ENCODE assay signal across 24 cellular contexts in the genomic region with DNA sequence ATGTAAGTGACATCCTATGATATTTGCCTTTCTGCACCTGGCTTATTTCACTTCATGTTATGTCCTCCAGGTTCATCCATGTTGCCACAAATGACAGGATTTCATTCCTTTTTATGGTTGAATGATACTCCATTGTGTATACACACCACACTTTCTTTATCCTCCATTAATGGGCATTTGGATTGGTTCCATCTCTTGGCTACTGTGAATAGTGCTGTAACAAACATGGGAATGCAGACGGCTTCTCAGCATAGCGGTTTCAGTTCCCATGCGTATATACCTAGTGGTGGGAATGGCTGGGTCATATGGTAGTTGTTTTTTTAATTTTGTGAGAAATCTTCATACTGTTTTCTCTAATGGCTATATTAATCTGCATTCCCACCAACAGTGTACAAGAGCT. TPM values are rescaled to one million over a fixed set of nuclear protein-coding genes. Genes with fewer than 3 reads are reported as not detected.
DNase-seq lines count a peak whose midpoint lies in the region; ATAC-seq and TF ChIP-seq lines count a peak whose summit lies in the region.
"Had no signal": no experiment of that assay in that cellular context is flagged by ENCODE, and none has a peak within 500 bp of the region (broad histone marks: within the 10 kb centered on the region; RNA-seq: fewer than 3 reads in every experiment).

No MANE protein-coding gene starts in this region.

- peak overlapping the region; percentile 88 to 93 for H3K27ac ChIP-seq in coronary artery
- no peak overlapping the region for H3K27ac ChIP-seq in upper lobe of left lung
- H3K27ac ChIP-seq: WERI-Rb-1 had no signal

- H3K4me1 ChIP-seq in upper lobe of left lung: peaks cover 0 to 21% (median 6%) of the 10 kb centered on the region in 4 donors

- no peak for ATAC-seq in upper lobe of left lung (ENCODE audit: low FRiP score in 2 of 2)
- ATAC-seq: activated T-cell treated with anti-CD3 and anti-CD28 coated beads, Interleukin-2, amount 50 U/mL, for 4 hours had no signal

- in situ Hi-C loops in G401 (cut with HindIII; ENCODE audit: low sequenced_read_pairs): loop anchor here (25.0 kb wide), 1 partner anchor 132 kb away; no protein-coding TSS in a partner anchor

- TF ChIP-seq CTCF in coronary artery (IDR thresholded peaks at IDR 0.05): no peak
- TF ChIP-seq CTCF in chondrocyte (IDR thresholded peaks at IDR 0.05): no peak
- no peak for TF ChIP-seq CTCF in upper lobe of left lung (IDR thresholded peaks at IDR 0.05)

- peaks cover 15% of the 10 kb centered on the region for H3K36me3 Mint-ChIP-seq in chondrocyte (ENCODE audit: low read depth)

- no peak overlapping the region for H3K4me3 ChIP-seq in coronary artery
- no peak overlapping the region for H3K4me3 ChIP-seq in upper lobe of left lung
- H3K4me3 ChIP-seq: dorsolateral prefrontal cortex, sigmoid colon had no signal

- H3K27me3 Mint-ChIP-seq in chondrocyte (ENCODE audit: low read depth): no peaks in the 10 kb centered on the region
- H3K27me3 Mint-ChIP-seq: activated CD4-positive, alpha-beta T cell treated with anti-CD3 and anti-CD28 coated beads, Interleukin-2, amount 10 ng/mL, durations not matched to agents 24 days and 14 days; CD4-positive, CD25-positive, alpha-beta regulatory T cell; stimulated activated naive CD8-positive, alpha-beta T cell treated with anti-CD3 and anti-CD28 coated beads, Interleukin-15, Interleukin-2, amounts not matched to agents 100 ng/mL and 50 ng/mL, for 24 hours had no signal

- H3K27ac Mint-ChIP-seq in chondrocyte (ENCODE audit: unreplicated experiment): no peak overlapping the region
- H3K27ac Mint-ChIP-seq: activated CD4-positive, alpha-beta T cell treated with anti-CD3 and anti-CD28 coated beads, Interleukin-2, amount 10 ng/mL, durations not matched to agents 24 days and 14 days; CD4-positive, CD25-positive, alpha-beta regulatory T cell; stimulated activated naive CD8-positive, alpha-beta T cell treated with anti-CD3 and anti-CD28 coated beads, Interleukin-15, Interleukin-2, amounts not matched to agents 100 ng/mL and 50 ng/mL, for 24 hours; T-helper 2 cell treated with Interferon-gamma antibody and Interleukin-4, amounts not matched to agents 5 μg/mL and 100 μg/mL, for 36 hours had no signal

- peaks cover 61% of the 10 kb centered on the region for H3K4me1 Mint-ChIP-seq in chondrocyte (ENCODE audit: low read depth)

- no peaks in the 10 kb centered on the region for H3K27me3 ChIP-seq in upper lobe of left lung
- H3K27me3 ChIP-seq: dorsolateral prefrontal cortex, sigmoid colon had no signal

- H3K9me3 ChIP-seq in upper lobe of left lung: no peaks in the 10 kb centered on the region
- H3K9me3 ChIP-seq: sigmoid colon had no signal

- no peak overlapping the region for H3K4me3 Mint-ChIP-seq in chondrocyte (ENCODE audit: unreplicated experiment)
- H3K4me3 Mint-ChIP-seq: activated CD4-positive, alpha-beta T cell treated with anti-CD3 and anti-CD28 coated beads, Interleukin-2, amount 10 ng/mL, durations not matched to agents 24 days and 14 days; activated T-cell treated with anti-CD3 and anti-CD28 coated beads, Interleukin-2, amount 50 U/mL, for 4 hours; CD4-positive, CD25-positive, alpha-beta regulatory T cell; neural crest cell; stimulated activated naive CD8-positive, alpha-beta T cell treated with anti-CD3 and anti-CD28 coated beads, Interleukin-15, Interleukin-2, amounts not matched to agents 100 ng/mL and 50 ng/mL, for 24 hours; T-helper 2 cell treated with Interferon-gamma antibody and Interleukin-4, amounts not matched to agents 5 μg/mL and 100 μg/mL, for 36 hours had no signal

- WGBS in upper lobe of left lung, 2 donors: 89 to 94% methylated on average over 3 of the region's 3 CpGs

- peak; percentile 52 for DNase-seq in G401 (ENCODE audit: low spot score)
- peak; percentile 78 for DNase-seq in NCI-H1092 treated with DMSO at 0.1 percent for 48 hours (lab: John Stamatoyannopoulos, UW)
- DNase-seq in NCI-H748 treated with DMSO at 0.1 percent for 48 hours (lab: John Stamatoyannopoulos, UW): peak; percentile 69
- DNase-seq in coronary artery (ENCODE audit: low spot score): no peak
- no peak for DNase-seq in chondrocyte (ENCODE audit: low spot score)
- DNase-seq in upper lobe of left lung: no peak
- no peak for DNase-seq in stimulated activated naive CD4-positive, alpha-beta T cell treated with Interleukin-2 at 50 U/mL for 16 hours (lab: John Stamatoyannopoulos, UW)
- DNase-seq: activated CD4-positive, alpha-beta T cell treated with anti-CD3 and anti-CD28 coated beads, Interleukin-2, amount 10 ng/mL, durations not matched to agents 24 days and 14 days; activated naive CD4-positive, alpha-beta T cell treated with Interleukin-2 at 50 U/mL for 16 hours; activated T-cell treated with anti-CD3 and anti-CD28 coated beads, Interleukin-2, amount 50 U/mL, for 4 hours; caudate nucleus; CD4-positive, CD25-positive, alpha-beta regulatory T cell; dorsolateral prefrontal cortex; GF-D8; GOT3; kidney glomerular epithelial cell; NCI-H2171; OCI-M1; posterior cingulate gyrus; sigmoid colon; WERI-Rb-1 had no signal

- no peak for TF ChIP-seq POLR2A in upper lobe of left lung (IDR thresholded peaks at IDR 0.05)

- no peak for TF ChIP-seq EP300 in upper lobe of left lung (IDR thresholded peaks at IDR 0.05)

- H3K36me3 ChIP-seq in upper lobe of left lung: peaks cover 0 to 4% (median 0%) of the 10 kb centered on the region in 4 donors

- H3K9me3 Mint-ChIP-seq in chondrocyte (ENCODE audit: low read depth): no peaks in the 10 kb centered on the region
- H3K9me3 Mint-ChIP-seq: activated CD4-positive, alpha-beta T cell treated with anti-CD3 and anti-CD28 coated beads, Interleukin-2, amount 10 ng/mL, durations not matched to agents 24 days and 14 days; activated T-cell treated with anti-CD3 and anti-CD28 coated beads, Interleukin-2, amount 50 U/mL, for 4 hours; CD4-positive, CD25-positive, alpha-beta regulatory T cell; neural crest cell; stimulated activated naive CD8-positive, alpha-beta T cell treated with anti-CD3 and anti-CD28 coated beads, Interleukin-15, Interleukin-2, amounts not matched to agents 100 ng/mL and 50 ng/mL, for 24 hours; T-helper 2 cell treated with Interferon-gamma antibody and Interleukin-4, amounts not matched to agents 5 μg/mL and 100 μg/mL, for 36 hours had no signal

RNA-seq across cellular contexts. Expression of a gene that starts 14.8 kb away (rescaled TPM):
- 39.2 and 59.6 TPM in 2 replicates for total RNA-seq in G401 (2014; rRNA removed; shearing (Covaris generic))
- total RNA-seq in chondrocyte (51.3 to 93.7 TPM (median 85.7 TPM) in 3 replicates), upper lobe of left lung (10 to 100 TPM; 11.8 to 32.3 (median 19.4) TPM)

Comparison
In these comparisons a context has a peak if more than half of its experiments do, and no peak if none do; other contexts are left out.
1. DNase-seq: peak in G401 (single experiment), NCI-H1092 treated with DMSO at 0.1 percent for 48 hours (single experiment) and NCI-H748 treated with DMSO at 0.1 percent for 48 hours (single experiment); none in coronary artery (single experiment), chondrocyte (single experiment), upper lobe of left lung (0 of 2) and stimulated activated naive CD4-positive, alpha-beta T cell treated with Interleukin-2 at 50 U/mL for 16 hours (single experiment).
2. H3K27ac ChIP-seq: peak in coronary artery (2 of 2); none in upper lobe of left lung (0 of 4).